In the genomic region with DNA sequence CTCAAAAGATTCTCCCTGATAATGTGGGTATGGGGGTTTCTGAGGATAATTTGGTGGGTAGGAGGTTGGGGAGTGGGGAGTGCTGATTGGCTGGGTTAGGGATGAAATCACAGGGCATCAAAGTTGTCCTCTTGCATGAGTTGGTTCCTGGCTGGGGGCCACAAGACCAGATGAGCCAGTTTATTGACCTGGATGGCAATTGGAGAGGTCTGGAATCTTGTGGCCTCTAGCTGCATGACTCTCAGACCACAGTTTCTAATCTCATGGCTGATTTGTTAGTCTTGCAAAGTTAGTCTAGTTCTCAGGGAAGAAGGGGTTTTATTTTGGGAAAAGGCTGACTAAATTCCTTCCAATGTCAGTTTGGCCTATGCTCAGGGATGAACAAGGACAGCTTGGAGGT, we compare ENCODE assay signal across 16 cellular contexts. TPM values are rescaled to one million over a fixed set of nuclear protein-coding genes. Genes with fewer than 3 reads are reported as not detected.
DNase-seq lines count a peak whose midpoint lies in the region; ATAC-seq, FAIRE-seq and TF ChIP-seq lines count a peak whose summit lies in the region.
"Had no signal": no experiment of that assay in that cellular context is flagged by ENCODE, and none has a peak within 500 bp of the region (broad histone marks: within the 10 kb centered on the region; RNA-seq: fewer than 3 reads in every experiment).

No MANE protein-coding gene starts in this region.

- H3K4me3 ChIP-seq in CD4-positive, CD25-positive, alpha-beta regulatory T cell (ENCODE audit: low read depth, low read length) = no peak overlapping the region
- H3K4me3 ChIP-seq in GM23248 = no peak overlapping the region
- no peak overlapping the region for H3K4me3 ChIP-seq in astrocyte (ENCODE audit: insufficient read depth, low read depth, low read length)
- no peak overlapping the region for H3K4me3 ChIP-seq in BE2C (ENCODE audit: low read depth, low read length)

- peak overlapping the region in 2 of 3 donors; percentile 63 to 84 for H3K27ac Mint-ChIP-seq in CD4-positive, CD25-positive, alpha-beta regulatory T cell
- H3K27ac Mint-ChIP-seq in astrocyte (ENCODE audit: unreplicated experiment) = peak overlapping the region; percentile 62
- H3K27ac Mint-ChIP-seq: activated CD4-positive, alpha-beta memory T cell treated with anti-CD3 and anti-CD28 coated beads, Interleukin-2, amount 10 ng/mL, durations not matched to agents 7 days and 5 days had no signal

- ATAC-seq in CD4-positive, CD25-positive, alpha-beta regulatory T cell (ENCODE audit: low read depth in 2 of 2) = no peak
- no peak for ATAC-seq in GM18517 (IDR thresholded peaks at IDR 0.05; ENCODE audit: unreplicated experiment)

- H3F3A ChIP-seq in GM23248 (ENCODE audit: insufficient read depth) = peaks cover 22% of the 10 kb centered on the region

- no peaks in the 10 kb centered on the region for H3K27me3 Mint-ChIP-seq in CD4-positive, CD25-positive, alpha-beta regulatory T cell
- no peaks in the 10 kb centered on the region for H3K27me3 Mint-ChIP-seq in astrocyte (ENCODE audit: low read depth, unreplicated experiment)
- H3K27me3 Mint-ChIP-seq: activated CD4-positive, alpha-beta memory T cell treated with anti-CD3 and anti-CD28 coated beads, Interleukin-2, amount 10 ng/mL, durations not matched to agents 7 days and 5 days had no signal

- H4K20me1 ChIP-seq in GM23248 (ENCODE audit: insufficient read depth) = no peaks in the 10 kb centered on the region
- no peaks in the 10 kb centered on the region for H4K20me1 ChIP-seq in astrocyte (ENCODE audit: insufficient read depth, low read length)

- peaks cover 27 to 47% (median 39%) of the 10 kb centered on the region in 4 donors for H3K4me1 Mint-ChIP-seq in CD4-positive, CD25-positive, alpha-beta regulatory T cell
- peaks cover 15% of the 10 kb centered on the region for H3K4me1 Mint-ChIP-seq in astrocyte (ENCODE audit: low read depth, unreplicated experiment)

- intact Hi-C loops in posterior cingulate gyrus (cut with DNase I) = no loop called here

- H3K27ac ChIP-seq in CD4-positive, CD25-positive, alpha-beta regulatory T cell (ENCODE audit: insufficient read depth, low read length, poor library complexity, severe bottlenecking) = no peak overlapping the region
- peak overlapping the region; percentile 37 for H3K27ac ChIP-seq in GM23248
- no peak overlapping the region for H3K27ac ChIP-seq in astrocyte (ENCODE audit: low read depth, low read length)

- H3K36me3 Mint-ChIP-seq in CD4-positive, CD25-positive, alpha-beta regulatory T cell = no peaks in the 10 kb centered on the region
- no peaks in the 10 kb centered on the region for H3K36me3 Mint-ChIP-seq in astrocyte (ENCODE audit: low read depth, unreplicated experiment)

- no peaks in the 10 kb centered on the region for H3K27me3 ChIP-seq in CD4-positive, CD25-positive, alpha-beta regulatory T cell (ENCODE audit: control insufficient read depth, insufficient read depth, low read length)
- no peaks in the 10 kb centered on the region for H3K27me3 ChIP-seq in GM23248 (replicated peaks; ENCODE audit: insufficient read depth)
- H3K27me3 ChIP-seq in astrocyte (ENCODE audit: insufficient read depth, low read length) = no peaks in the 10 kb centered on the region
- no peaks in the 10 kb centered on the region for H3K27me3 ChIP-seq in BE2C

- FAIRE-seq in astrocyte (lab: Jason Lieb, UNC) = no peak

- TF ChIP-seq CTCF in astrocyte (IDR thresholded peaks at IDR 0.05; ENCODE audit: insufficient read depth, low read depth, low read length) (no peak), BE2C (IDR thresholded peaks at IDR 0.05; ENCODE audit: low read depth, low read length) (no peak)

- H3K79me2 ChIP-seq in GM23248 (ENCODE audit: insufficient read depth) (peaks cover 10% of the 10 kb centered on the region), astrocyte (ENCODE audit: insufficient read depth, low read length) (peaks cover 7% of the 10 kb centered on the region)

- H3K9ac ChIP-seq in GM23248 (no peak overlapping the region), astrocyte (ENCODE audit: low read length) (no peak overlapping the region)

- peaks cover 2% of the 10 kb centered on the region for H3K36me3 ChIP-seq in CD4-positive, CD25-positive, alpha-beta regulatory T cell (ENCODE audit: control insufficient read depth, insufficient read depth, low read length)
- no peaks in the 10 kb centered on the region for H3K36me3 ChIP-seq in GM23248 (ENCODE audit: low read depth)
- no peaks in the 10 kb centered on the region for H3K36me3 ChIP-seq in astrocyte (ENCODE audit: insufficient read depth, low read length)
- no peaks in the 10 kb centered on the region for H3K36me3 ChIP-seq in BE2C

- H3K9me2 ChIP-seq in GM23248 (ENCODE audit: insufficient read depth) = no peaks in the 10 kb centered on the region

- H3K4me1 ChIP-seq in CD4-positive, CD25-positive, alpha-beta regulatory T cell (ENCODE audit: control insufficient read depth, insufficient read depth, low read length, poor library complexity, severe bottlenecking) = peaks cover 25% of the 10 kb centered on the region
- H3K4me1 ChIP-seq in GM23248 (ENCODE audit: insufficient read depth) (peaks cover 22% of the 10 kb centered on the region), astrocyte (ENCODE audit: insufficient read depth, low read length) (no peaks in the 10 kb centered on the region), BE2C (no peaks in the 10 kb centered on the region)

- H3K4me2 ChIP-seq in GM23248 (ENCODE audit: unreplicated experiment) (no peak overlapping the region), astrocyte (ENCODE audit: low read length) (no peak overlapping the region)

- H3K4me3 Mint-ChIP-seq in CD4-positive, CD25-positive, alpha-beta regulatory T cell = peak overlapping the region in 3 of 4 donors; percentile 26 to 75 (median 29)
- H3K4me3 Mint-ChIP-seq in astrocyte (ENCODE audit: unreplicated experiment) = no peak overlapping the region
- H3K4me3 Mint-ChIP-seq: activated CD4-positive, alpha-beta memory T cell treated with anti-CD3 and anti-CD28 coated beads, Interleukin-2, amount 10 ng/mL, durations not matched to agents 7 days and 5 days had no signal

- in situ Hi-C loops in GM23248 (cut with MboI) = no loop called here

- 0 out of 2 replicates have a peak overlapping the region, but pooled peaks have one; percentile 11 for H2AFZ ChIP-seq in GM23248
- no peak overlapping the region for H2AFZ ChIP-seq in astrocyte (ENCODE audit: low read depth, low read length)

- H3K9me3 Mint-ChIP-seq in CD4-positive, CD25-positive, alpha-beta regulatory T cell = peaks cover 0 to 4% (median 3%) of the 10 kb centered on the region in 7 donors
- H3K9me3 Mint-ChIP-seq in astrocyte (ENCODE audit: unreplicated experiment) = peaks cover 5% of the 10 kb centered on the region

- DNase-seq in CD4-positive, CD25-positive, alpha-beta regulatory T cell = no peak
- DNase-seq in GM23248 (peak; percentile 74), astrocyte (ENCODE audit: low read depth) (peak; percentile 80), myocyte (ENCODE audit: low read depth) (peak; percentile 90), BE2C (no peak), DMS53 (lab: John Stamatoyannopoulos, UW) (no peak), posterior cingulate gyrus (no peak)
- DNase-seq: activated CD4-positive, alpha-beta memory T cell treated with anti-CD3 and anti-CD28 coated beads, Interleukin-2, amount 10 ng/mL, durations not matched to agents 7 days and 5 days; DMS79 treated with DMSO at 0.1 percent for 48 hours; Karpas-422; midbrain; NCI-H2107; retina; substantia nigra; SW 1271 had no signal

- no peaks in the 10 kb centered on the region for H3K9me3 ChIP-seq in CD4-positive, CD25-positive, alpha-beta regulatory T cell (ENCODE audit: control insufficient read depth in 2 of 2, low read length in 2 of 2)
- H3K9me3 ChIP-seq in GM23248 (ENCODE audit: low read depth) (no peaks in the 10 kb centered on the region), astrocyte (ENCODE audit: insufficient read depth, low read depth, low read length) (no peaks in the 10 kb centered on the region), BE2C (no peaks in the 10 kb centered on the region)

RNA-seq across cellular contexts. Expression of a gene that starts 3.3 kb away (rescaled TPM):
- 87.1 TPM for total RNA-seq in CD4-positive, CD25-positive, alpha-beta regulatory T cell
- 100 to 1,000 TPM in 1 of 4 donors, 10 to 100 TPM in 3; 70.4 to 124 (median 93.6) TPM for polyA plus RNA-seq in CD4-positive, CD25-positive, alpha-beta regulatory T cell
- total RNA-seq in GM23248 (2014; rRNA removed; shearing (Covaris generic)) = 25.2 and 42.5 TPM in 2 replicates
- polyA plus RNA-seq in GM23248 (2016; fragmentation: Nextera tagmentation; extraction: Ambion mirVana) = 18.4 and 19.2 TPM in 2 replicates
- total RNA-seq in astrocyte = 62.5 and 79.6 TPM in 2 replicates
- total RNA-seq in myocyte = 25.6 and 30.3 TPM in 2 replicates
- 16.7 TPM for polyA plus RNA-seq in myocyte (2012)
- 0.22 TPM for polyA plus RNA-seq in BE2C (2012; ENCODE audit: insufficient read depth, insufficient read length, low read depth)

RNA-seq across cellular contexts. Expression of a gene that starts 45.6 kb away (rescaled TPM):
- 36.6 TPM for total RNA-seq in CD4-positive, CD25-positive, alpha-beta regulatory T cell
- 10 to 100 TPM; 11.7 to 21.8 (median 18.1) TPM for polyA plus RNA-seq in CD4-positive, CD25-positive, alpha-beta regulatory T cell
- total RNA-seq in GM23248 (2014; rRNA removed; shearing (Covaris generic)) = 59.9 and 63.5 TPM in 2 replicates
- polyA plus RNA-seq in GM23248 (2016; fragmentation: Nextera tagmentation; extraction: Ambion mirVana) = 29.9 and 33.1 TPM in 2 replicates
- total RNA-seq in astrocyte (30.3 and 34.9 TPM in 2 replicates), myocyte (20.5 and 26.9 TPM in 2 replicates)
- polyA plus RNA-seq in myocyte (2012) = 20.8 TPM
- polyA plus RNA-seq in BE2C (2012; ENCODE audit: insufficient read depth, insufficient read length, low read depth) = not detected

RNA-seq across cellular contexts. Expression of a gene that starts 57.6 kb away (rescaled TPM):
- total RNA-seq in CD4-positive, CD25-positive, alpha-beta regulatory T cell = 233 TPM
- polyA plus RNA-seq in CD4-positive, CD25-positive, alpha-beta regulatory T cell = 100 to 1,000 TPM; 189 to 250 (median 234) TPM
- 5.4 and 9.3 TPM in 2 replicates for total RNA-seq in GM23248 (2014; rRNA removed; shearing (Covaris generic))
- 3.3 and 4.8 TPM in 2 replicates for polyA plus RNA-seq in GM23248 (2016; fragmentation: Nextera tagmentation; extraction: Ambion mirVana)
- 4.6 and 6.3 TPM in 2 replicates for total RNA-seq in astrocyte
- total RNA-seq in myocyte = 70.6 and 111 TPM in 2 replicates
- 32.4 TPM for polyA plus RNA-seq in myocyte (2012)
- polyA plus RNA-seq in BE2C (2012; ENCODE audit: insufficient read depth, insufficient read length, low read depth) = 0.37 TPM

Comparison
In these comparisons a context has a peak if more than half of its experiments do, and no peak if none do; other contexts are left out.
1. DNase-seq: peak in GM23248 (single experiment), astrocyte (single experiment) and myocyte (single experiment); none in CD4-positive, CD25-positive, alpha-beta regulatory T cell (0 of 3), BE2C (single experiment), DMS53 (single experiment) and posterior cingulate gyrus (0 of 10).